8 cellular contexts compared by ENCODE assay signal in genomic region chr6:95865857-95866256, GRCh38.
"Had no signal": no experiment of that assay in that cellular context is flagged by ENCODE, and none has a peak within 500 bp of the region (broad histone marks: within the 10 kb centered on the region; RNA-seq: fewer than 3 reads in every experiment).

No MANE protein-coding gene starts in this region.

- FAIRE-seq: HTR-8/SVneo had no signal

- H2AFZ ChIP-seq: GM23338 had no signal

- H3K4me3 ChIP-seq: GM23338, HAP-1 had no signal

- H3K4me2 ChIP-seq: GM23338, KMS-11 had no signal

- H3K9me3 ChIP-seq: HAP-1 had no signal

- H3K27ac ChIP-seq: KMS-11 had no signal

- DNase-seq: H7, HFFc6, KBM-7 had no signal

- ATAC-seq: GM23338, HCT116 had no signal

- H3K9ac ChIP-seq: KMS-11 had no signal

- H3K36me3 ChIP-seq: HAP-1 had no signal

- H3K4me1 ChIP-seq: HAP-1 had no signal
